ENCODE assay signal across 3 cellular contexts in the genomic region with DNA sequence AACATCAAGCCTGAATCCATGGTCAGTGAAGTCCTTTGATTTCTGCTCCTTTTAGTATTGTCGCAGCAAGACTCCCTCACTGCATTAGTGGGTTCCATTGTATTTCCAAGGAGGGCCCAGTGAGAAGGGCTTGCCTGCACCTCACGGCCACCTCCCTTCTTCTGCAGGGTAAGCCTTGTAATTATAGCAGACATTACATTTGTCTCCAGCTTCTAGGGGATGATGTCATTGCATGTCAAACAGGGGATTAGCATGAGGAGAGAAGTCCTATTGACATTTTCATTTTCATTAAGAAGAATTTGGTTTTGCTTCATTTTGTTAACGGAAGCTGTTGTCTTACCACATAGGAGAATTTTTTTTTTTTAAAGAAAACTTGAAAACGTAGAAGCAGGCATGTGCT.
TF ChIP-seq lines count a peak whose summit lies in the region.

No MANE protein-coding gene starts in this region.

TF ChIP-seq in A549, 52 proteins besides CTCF, POLR2A, EP300 and RAD21:
- TF ChIP-seq TFCP2L1 (CRISPR knock-in tag; IDR thresholded peaks at IDR 0.05) (no peak), FOSB (CRISPR knock-in tag; IDR thresholded peaks at IDR 0.05) (no peak), HOXB5 (CRISPR knock-in tag; IDR thresholded peaks at IDR 0.05) (no peak), RFX5 (IDR thresholded peaks at IDR 0.05) (no peak), JUN (IDR thresholded peaks at IDR 0.05) (no peak), HEYL (CRISPR knock-in tag; IDR thresholded peaks at IDR 0.05) (no peak), MAZ (IDR thresholded peaks at IDR 0.05; ENCODE audit: borderline replicate concordance, low read depth, low read length) (no peak)
- TF ChIP-seq, protein P1, sequence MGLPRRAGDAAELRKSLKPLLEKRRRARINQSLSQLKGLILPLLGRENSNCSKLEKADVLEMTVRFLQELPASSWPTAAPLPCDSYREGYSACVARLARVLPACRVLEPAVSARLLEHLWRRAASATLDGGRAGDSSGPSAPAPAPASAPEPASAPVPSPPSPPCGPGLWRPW (IDR thresholded peaks at IDR 0.05), result no peak
TF ChIP-seq in A549: peak in this region for 0.

TF ChIP-seq in HEK293, 187 proteins besides CTCF, POLR2A, EP300 and RAD21 (continues in another document):
- 0 out of 2 replicates have a peak, but pooled peaks have one; percentile 17 for TF ChIP-seq ZNF394 (tag by site-specific recombination; IDR thresholded peaks at IDR 0.05; ENCODE audit: borderline replicate concordance)
- TF ChIP-seq SP7 (tag by site-specific recombination; IDR thresholded peaks at IDR 0.05), result peak; percentile 74
- TF ChIP-seq ZNF596 (tag by site-specific recombination; IDR thresholded peaks at IDR 0.05), result no peak
- peak; percentile 63; the same call in 1 of the 2 replicates for TF ChIP-seq PRDM1 (tag by site-specific recombination; IDR thresholded peaks at IDR 0.05)
- peak; percentile 33; the same call in 1 of the 2 replicates for TF ChIP-seq ZEB2 (tag by site-specific recombination; IDR thresholded peaks at IDR 0.05)
- TF ChIP-seq, protein P2, sequence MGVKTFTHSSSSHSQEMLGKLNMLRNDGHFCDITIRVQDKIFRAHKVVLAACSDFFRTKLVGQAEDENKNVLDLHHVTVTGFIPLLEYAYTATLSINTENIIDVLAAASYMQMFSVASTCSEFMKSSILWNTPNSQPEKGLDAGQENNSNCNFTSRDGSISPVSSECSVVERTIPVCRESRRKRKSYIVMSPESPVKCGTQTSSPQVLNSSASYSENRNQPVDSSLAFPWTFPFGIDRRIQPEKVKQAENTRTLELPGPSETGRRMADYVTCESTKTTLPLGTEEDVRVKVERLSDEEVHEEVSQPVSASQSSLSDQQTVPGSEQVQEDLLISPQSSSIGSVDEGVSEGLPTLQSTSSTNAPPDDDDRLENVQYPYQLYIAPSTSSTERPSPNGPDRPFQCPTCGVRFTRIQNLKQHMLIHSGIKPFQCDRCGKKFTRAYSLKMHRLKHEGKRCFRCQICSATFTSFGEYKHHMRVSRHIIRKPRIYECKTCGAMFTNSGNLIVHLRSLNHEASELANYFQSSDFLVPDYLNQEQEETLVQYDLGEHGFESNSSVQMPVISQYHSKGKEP (tag by site-specific recombination; IDR thresholded peaks at IDR 0.05), result peak; percentile 78
- TF ChIP-seq ZNF223 (tag by site-specific recombination; IDR thresholded peaks at IDR 0.05), result peak; percentile 92
- TF ChIP-seq, protein P3, sequence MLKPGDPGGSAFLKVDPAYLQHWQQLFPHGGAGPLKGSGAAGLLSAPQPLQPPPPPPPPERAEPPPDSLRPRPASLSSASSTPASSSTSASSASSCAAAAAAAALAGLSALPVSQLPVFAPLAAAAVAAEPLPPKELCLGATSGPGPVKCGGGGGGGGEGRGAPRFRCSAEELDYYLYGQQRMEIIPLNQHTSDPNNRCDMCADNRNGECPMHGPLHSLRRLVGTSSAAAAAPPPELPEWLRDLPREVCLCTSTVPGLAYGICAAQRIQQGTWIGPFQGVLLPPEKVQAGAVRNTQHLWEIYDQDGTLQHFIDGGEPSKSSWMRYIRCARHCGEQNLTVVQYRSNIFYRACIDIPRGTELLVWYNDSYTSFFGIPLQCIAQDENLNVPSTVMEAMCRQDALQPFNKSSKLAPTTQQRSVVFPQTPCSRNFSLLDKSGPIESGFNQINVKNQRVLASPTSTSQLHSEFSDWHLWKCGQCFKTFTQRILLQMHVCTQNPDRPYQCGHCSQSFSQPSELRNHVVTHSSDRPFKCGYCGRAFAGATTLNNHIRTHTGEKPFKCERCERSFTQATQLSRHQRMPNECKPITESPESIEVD (tag by site-specific recombination; IDR thresholded peaks at IDR 0.05), result peak; percentile 76
- TF ChIP-seq, protein P4, sequence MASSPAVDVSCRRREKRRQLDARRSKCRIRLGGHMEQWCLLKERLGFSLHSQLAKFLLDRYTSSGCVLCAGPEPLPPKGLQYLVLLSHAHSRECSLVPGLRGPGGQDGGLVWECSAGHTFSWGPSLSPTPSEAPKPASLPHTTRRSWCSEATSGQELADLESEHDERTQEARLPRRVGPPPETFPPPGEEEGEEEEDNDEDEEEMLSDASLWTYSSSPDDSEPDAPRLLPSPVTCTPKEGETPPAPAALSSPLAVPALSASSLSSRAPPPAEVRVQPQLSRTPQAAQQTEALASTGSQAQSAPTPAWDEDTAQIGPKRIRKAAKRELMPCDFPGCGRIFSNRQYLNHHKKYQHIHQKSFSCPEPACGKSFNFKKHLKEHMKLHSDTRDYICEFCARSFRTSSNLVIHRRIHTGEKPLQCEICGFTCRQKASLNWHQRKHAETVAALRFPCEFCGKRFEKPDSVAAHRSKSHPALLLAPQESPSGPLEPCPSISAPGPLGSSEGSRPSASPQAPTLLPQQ (tag by site-specific recombination; IDR thresholded peaks at IDR 0.05), result peak; percentile 26; the same call in 1 of the 2 replicates
- 0 out of 2 replicates have a peak, but pooled peaks have one; percentile 25 for TF ChIP-seq ZNF561 (tag by site-specific recombination; IDR thresholded peaks at IDR 0.05; ENCODE audit: borderline replicate concordance)
- TF ChIP-seq WT1 (tag by site-specific recombination; IDR thresholded peaks at IDR 0.05), result peak; percentile 59
- TF ChIP-seq ZNF292 (tag by site-specific recombination; IDR thresholded peaks at IDR 0.05; ENCODE audit: borderline replicate concordance, low read depth), result no peak
- peak; percentile 84 for TF ChIP-seq ZNF629 (tag by site-specific recombination; IDR thresholded peaks at IDR 0.05)
- no peak for TF ChIP-seq ZNF2 (tag by site-specific recombination; IDR thresholded peaks at IDR 0.05)
- TF ChIP-seq ZNF660 (tag by site-specific recombination; IDR thresholded peaks at IDR 0.05), result peak; percentile 67; the same call in 1 of the 2 replicates
- TF ChIP-seq, protein P5, sequence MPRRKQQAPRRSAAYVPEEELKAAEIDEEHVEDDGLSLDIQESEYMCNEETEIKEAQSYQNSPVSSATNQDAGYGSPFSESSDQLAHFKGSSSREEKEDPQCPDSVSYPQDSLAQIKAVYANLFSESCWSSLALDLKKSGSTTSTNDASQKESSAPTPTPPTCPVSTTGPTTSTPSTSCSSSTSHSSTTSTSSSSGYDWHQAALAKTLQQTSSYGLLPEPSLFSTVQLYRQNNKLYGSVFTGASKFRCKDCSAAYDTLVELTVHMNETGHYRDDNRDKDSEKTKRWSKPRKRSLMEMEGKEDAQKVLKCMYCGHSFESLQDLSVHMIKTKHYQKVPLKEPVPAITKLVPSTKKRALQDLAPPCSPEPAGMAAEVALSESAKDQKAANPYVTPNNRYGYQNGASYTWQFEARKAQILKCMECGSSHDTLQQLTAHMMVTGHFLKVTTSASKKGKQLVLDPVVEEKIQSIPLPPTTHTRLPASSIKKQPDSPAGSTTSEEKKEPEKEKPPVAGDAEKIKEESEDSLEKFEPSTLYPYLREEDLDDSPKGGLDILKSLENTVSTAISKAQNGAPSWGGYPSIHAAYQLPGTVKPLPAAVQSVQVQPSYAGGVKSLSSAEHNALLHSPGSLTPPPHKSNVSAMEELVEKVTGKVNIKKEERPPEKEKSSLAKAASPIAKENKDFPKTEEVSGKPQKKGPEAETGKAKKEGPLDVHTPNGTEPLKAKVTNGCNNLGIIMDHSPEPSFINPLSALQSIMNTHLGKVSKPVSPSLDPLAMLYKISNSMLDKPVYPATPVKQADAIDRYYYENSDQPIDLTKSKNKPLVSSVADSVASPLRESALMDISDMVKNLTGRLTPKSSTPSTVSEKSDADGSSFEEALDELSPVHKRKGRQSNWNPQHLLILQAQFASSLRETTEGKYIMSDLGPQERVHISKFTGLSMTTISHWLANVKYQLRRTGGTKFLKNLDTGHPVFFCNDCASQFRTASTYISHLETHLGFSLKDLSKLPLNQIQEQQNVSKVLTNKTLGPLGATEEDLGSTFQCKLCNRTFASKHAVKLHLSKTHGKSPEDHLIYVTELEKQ (tag by site-specific recombination; IDR thresholded peaks at IDR 0.05; ENCODE audit: borderline replicate concordance), result no peak
- TF ChIP-seq SP3 (tag by site-specific recombination; IDR thresholded peaks at IDR 0.05), result no peak

TF ChIP-seq in K562, 482 proteins besides CTCF, POLR2A, EP300 and RAD21:
- TF ChIP-seq ATF7 (IDR thresholded peaks at IDR 0.05) (peak; percentile 68; the same call in 1 of the 2 replicates), HMG20A (CRISPR knock-in tag; conservative IDR thresholded peaks at IDR 0.05) (no peak), MEIS2 (IDR thresholded peaks at IDR 0.05; ENCODE audit: partially characterized antibody) (peak; percentile 11), NR2C1 (IDR thresholded peaks at IDR 0.05) (no peak), NR2C1 (tag; IDR thresholded peaks at IDR 0.05) (no peak), JUND (IDR thresholded peaks at IDR 0.05; ENCODE audit: borderline replicate concordance, low read depth, low read length) (no peak), JUND (tag; IDR thresholded peaks at IDR 0.05; ENCODE audit: borderline replicate concordance, low read depth, low read length) (peak; percentile 44; the same call in 1 of the 3 replicates), SIN3B (IDR thresholded peaks at IDR 0.05; ENCODE audit: low read depth) (no peak), ZNF408 (CRISPR knock-in tag; IDR thresholded peaks at IDR 0.05; ENCODE audit: low read depth) (no peak)
- TF ChIP-seq, protein P6, sequence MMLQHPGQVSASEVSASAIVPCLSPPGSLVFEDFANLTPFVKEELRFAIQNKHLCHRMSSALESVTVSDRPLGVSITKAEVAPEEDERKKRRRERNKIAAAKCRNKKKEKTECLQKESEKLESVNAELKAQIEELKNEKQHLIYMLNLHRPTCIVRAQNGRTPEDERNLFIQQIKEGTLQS (IDR thresholded peaks at IDR 0.05), result peak; percentile 74
- TF ChIP-seq, protein P6 (CRISPR knock-in tag; conservative IDR thresholded peaks at IDR 0.05), result no peak
- TF ChIP-seq, protein P7, sequence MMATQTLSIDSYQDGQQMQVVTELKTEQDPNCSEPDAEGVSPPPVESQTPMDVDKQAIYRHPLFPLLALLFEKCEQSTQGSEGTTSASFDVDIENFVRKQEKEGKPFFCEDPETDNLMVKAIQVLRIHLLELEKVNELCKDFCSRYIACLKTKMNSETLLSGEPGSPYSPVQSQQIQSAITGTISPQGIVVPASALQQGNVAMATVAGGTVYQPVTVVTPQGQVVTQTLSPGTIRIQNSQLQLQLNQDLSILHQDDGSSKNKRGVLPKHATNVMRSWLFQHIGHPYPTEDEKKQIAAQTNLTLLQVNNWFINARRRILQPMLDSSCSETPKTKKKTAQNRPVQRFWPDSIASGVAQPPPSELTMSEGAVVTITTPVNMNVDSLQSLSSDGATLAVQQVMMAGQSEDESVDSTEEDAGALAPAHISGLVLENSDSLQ (IDR thresholded peaks at IDR 0.05), result 0 out of 2 replicates have a peak, but pooled peaks have one; percentile 12
- TF ChIP-seq, protein P8, sequence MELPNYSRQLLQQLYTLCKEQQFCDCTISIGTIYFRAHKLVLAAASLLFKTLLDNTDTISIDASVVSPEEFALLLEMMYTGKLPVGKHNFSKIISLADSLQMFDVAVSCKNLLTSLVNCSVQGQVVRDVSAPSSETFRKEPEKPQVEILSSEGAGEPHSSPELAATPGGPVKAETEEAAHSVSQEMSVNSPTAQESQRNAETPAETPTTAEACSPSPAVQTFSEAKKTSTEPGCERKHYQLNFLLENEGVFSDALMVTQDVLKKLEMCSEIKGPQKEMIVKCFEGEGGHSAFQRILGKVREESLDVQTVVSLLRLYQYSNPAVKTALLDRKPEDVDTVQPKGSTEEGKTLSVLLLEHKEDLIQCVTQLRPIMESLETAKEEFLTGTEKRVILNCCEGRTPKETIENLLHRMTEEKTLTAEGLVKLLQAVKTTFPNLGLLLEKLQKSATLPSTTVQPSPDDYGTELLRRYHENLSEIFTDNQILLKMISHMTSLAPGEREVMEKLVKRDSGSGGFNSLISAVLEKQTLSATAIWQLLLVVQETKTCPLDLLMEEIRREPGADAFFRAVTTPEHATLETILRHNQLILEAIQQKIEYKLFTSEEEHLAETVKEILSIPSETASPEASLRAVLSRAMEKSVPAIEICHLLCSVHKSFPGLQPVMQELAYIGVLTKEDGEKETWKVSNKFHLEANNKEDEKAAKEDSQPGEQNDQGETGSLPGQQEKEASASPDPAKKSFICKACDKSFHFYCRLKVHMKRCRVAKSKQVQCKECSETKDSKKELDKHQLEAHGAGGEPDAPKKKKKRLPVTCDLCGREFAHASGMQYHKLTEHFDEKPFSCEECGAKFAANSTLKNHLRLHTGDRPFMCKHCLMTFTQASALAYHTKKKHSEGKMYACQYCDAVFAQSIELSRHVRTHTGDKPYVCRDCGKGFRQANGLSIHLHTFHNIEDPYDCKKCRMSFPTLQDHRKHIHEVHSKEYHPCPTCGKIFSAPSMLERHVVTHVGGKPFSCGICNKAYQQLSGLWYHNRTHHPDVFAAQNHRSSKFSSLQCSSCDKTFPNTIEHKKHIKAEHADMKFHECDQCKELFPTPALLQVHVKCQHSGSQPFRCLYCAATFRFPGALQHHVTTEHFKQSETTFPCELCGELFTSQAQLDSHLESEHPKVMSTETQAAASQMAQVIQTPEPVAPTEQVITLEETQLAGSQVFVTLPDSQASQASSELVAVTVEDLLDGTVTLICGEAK (IDR thresholded peaks at IDR 0.05), result no peak
- TF ChIP-seq, protein P8 (CRISPR knock-in tag; IDR thresholded peaks at IDR 0.05), result no peak
